Comparison of ENCODE assay signal across 11 cellular contexts in genomic region chr2:235206980-235207579, GRCh38.
DNase-seq lines count a peak whose midpoint lies in the region; ATAC-seq, FAIRE-seq and TF ChIP-seq lines count a peak whose summit lies in the region.
"Had no signal": no experiment of that assay in that cellular context is flagged by ENCODE, and none has a peak within 500 bp of the region (broad histone marks: within the 10 kb centered on the region; RNA-seq: fewer than 3 reads in every experiment).

No MANE protein-coding gene starts in this region.

- BruUV-seq in GM12878 (replicated peaks; lab: Mats Ljungman, UMichigan): no TSS peak

- DNase-seq in GM12878 (ENCODE audit: low read depth, low spot score) (no peak), middle frontal gyrus (ENCODE audit: extremely low spot score, low spot score) (no peak), tibial artery (no peak), GOT3 (lab: John Stamatoyannopoulos, UW) (no peak), osteoblast (ENCODE audit: insufficient read length, low spot score, missing footprints) (no peak)
- DNase-seq: activated CD8-positive, alpha-beta memory T cell treated with anti-CD3 and anti-CD28 coated beads for 24 hours; NCI-H1436; occipital lobe had no signal

- H3K4me1 ChIP-seq in GM12878 (ENCODE audit: control insufficient read depth, insufficient read depth, low read length) (no peaks in the 10 kb centered on the region), tibial artery (no peaks in the 10 kb centered on the region), osteoblast (ENCODE audit: insufficient read depth, low read length) (no peaks in the 10 kb centered on the region)

- RAD21 ChIA-PET in GM12878 (lab: Charles Lee; ENCODE audit: unreplicated experiment): no interaction called here

- TF ChIP-seq POLR2A in GM12878 (IDR thresholded peaks at IDR 0.05; ENCODE audit: low read depth, low read length): no peak

- H3K79me2 ChIP-seq in GM12878 (ENCODE audit: control insufficient read depth, insufficient read depth, low read length): no peaks in the 10 kb centered on the region
- no peaks in the 10 kb centered on the region for H3K79me2 ChIP-seq in osteoblast (ENCODE audit: insufficient read depth, low read length)

- SMC1A ChIA-PET in GM12878 (lab: Charles Lee; ENCODE audit: uncharacterized antibody, unreplicated experiment): no interaction called here

- H3K4me3 ChIP-seq in GM12878 (no peak overlapping the region), tibial artery (no peak overlapping the region), osteoblast (ENCODE audit: insufficient read depth, low read length) (no peak overlapping the region)

- H3K9me3 ChIP-seq in GM12878 (replicated peaks; ENCODE audit: control insufficient read depth, insufficient read depth, low read length): no peaks in the 10 kb centered on the region; the same call in 2 of the 3 replicates
- H3K9me3 ChIP-seq in tibial artery: no peaks in the 10 kb centered on the region
- H3K9me3 ChIP-seq in osteoblast (ENCODE audit: low read depth, low read length): no peaks in the 10 kb centered on the region

- TF ChIP-seq RAD21 in GM12878 (IDR thresholded peaks at IDR 0.05; ENCODE audit: insufficient read depth, low read depth, low read length): no peak

- no peak for TF ChIP-seq EP300 in GM12878 (IDR thresholded peaks at IDR 0.05; ENCODE audit: borderline replicate concordance in 1 of 2, control insufficient read depth in 1 of 2, low read depth in 2 of 2, low read length in 2 of 2)

- H3K27me3 ChIP-seq in GM12878 (replicated peaks in 1 of 2; ENCODE audit: control insufficient read depth in 2 of 2, insufficient read depth in 2 of 2, low read length in 1 of 2) (no peaks in the 10 kb centered on the region), tibial artery (peaks cover 0 to 11% of the 10 kb centered on the region in 2 donors), osteoblast (ENCODE audit: insufficient read depth, low read length) (peaks cover 6% of the 10 kb centered on the region)

- WGBS in GM12878 (ENCODE audit: insufficient coverage, insufficient replicate concordance, low lambda C conversion rate, missing lambda C conversion rate): 26% methylated on average over 5 of the region's 5 CpGs

- POLR2A ChIA-PET in GM12878 (lab: Charles Lee): no interaction called here

- no peak for FAIRE-seq in GM12878 (lab: Jason Lieb, UNC)

- no peak overlapping the region for H3K9ac ChIP-seq in GM12878 (ENCODE audit: control insufficient read depth, insufficient read depth, low read length)

- intact Hi-C loops in GM12878 (cut with micrococcal nuclease; ENCODE audit: unreplicated experiment) (no loop called here), tibial artery (cut with DNase I; ENCODE audit: low total_unique reads) (no loop called here)

- CTCF ChIA-PET in GM12878 (lab: Yijun Ruan, JAX): interaction anchor here (0.5 kb wide), 1 partner anchor 77 kb away, joined by 3 read pairs; no protein-coding TSS in a partner anchor

- in situ Hi-C loops in GM12878 (cut with MboI): no loop called here

- TF ChIP-seq CTCF in GM12878 (IDR thresholded peaks at IDR 0.05 in 2 of 3, conservative IDR thresholded peaks at IDR 0.05 in 1 of 3; ENCODE audit: control insufficient read depth in 2 of 3, extremely low read depth in 1 of 3, insufficient read depth in 1 of 3, low read depth in 3 of 3, low read length in 3 of 3): no peak
- no peak for TF ChIP-seq CTCF in tibial artery (IDR thresholded peaks at IDR 0.05)
- no peak for TF ChIP-seq CTCF in osteoblast (IDR thresholded peaks at IDR 0.05; ENCODE audit: extremely low read depth, low read depth, low read length)

- no peaks in the 10 kb centered on the region for H4K20me1 ChIP-seq in GM12878 (ENCODE audit: control insufficient read depth, insufficient read depth)
- H4K20me1 ChIP-seq in osteoblast (ENCODE audit: insufficient read depth, low read length): no peaks in the 10 kb centered on the region

- no peak overlapping the region for H3K4me2 ChIP-seq in GM12878 (ENCODE audit: control insufficient read depth, insufficient read depth)
- no peak overlapping the region for H3K4me2 ChIP-seq in osteoblast (ENCODE audit: insufficient read depth, low read length)

- no peaks in the 10 kb centered on the region for H3K36me3 ChIP-seq in GM12878 (ENCODE audit: control insufficient read depth in 2 of 2, insufficient read depth in 2 of 2, low read length in 1 of 2)
- H3K36me3 ChIP-seq in tibial artery: no peaks in the 10 kb centered on the region
- H3K36me3 ChIP-seq in osteoblast (ENCODE audit: insufficient read depth, low read length): no peaks in the 10 kb centered on the region

- H2AFZ ChIP-seq in GM12878 (ENCODE audit: control insufficient read depth, low read depth, low read length) (no peak overlapping the region), osteoblast (ENCODE audit: low read length) (no peak overlapping the region)

- no peak overlapping the region for H3K27ac ChIP-seq in GM12878 (ENCODE audit: control insufficient read depth, insufficient read depth)
- H3K27ac ChIP-seq in tibial artery: no peak overlapping the region
- H3K27ac ChIP-seq in osteoblast (ENCODE audit: low read depth, low read length): no peak overlapping the region

- ATAC-seq in GM18873 (IDR thresholded peaks at IDR 0.05; ENCODE audit: low FRiP score, unreplicated experiment) (peak; percentile 80), GM21526 (IDR thresholded peaks at IDR 0.05; ENCODE audit: low FRiP score, unreplicated experiment) (peak; percentile 68), HG03342 (IDR thresholded peaks at IDR 0.05; ENCODE audit: unreplicated experiment) (peak; percentile 57), GM12878 (peak; percentile 37; the same call in 1 of the 3 replicates)

TF ChIP-seq in GM12878, 131 proteins besides CTCF, POLR2A, EP300 and RAD21:
- TF ChIP-seq TCF12 (IDR thresholded peaks at IDR 0.05; ENCODE audit: low read depth, low read length): 0 out of 2 replicates have a peak, but pooled peaks have one; percentile 49
- peak; percentile 26; the same call in 1 of the 2 replicates for TF ChIP-seq RUNX3 (IDR thresholded peaks at IDR 0.05; ENCODE audit: low read length)
- TF ChIP-seq SP1 (IDR thresholded peaks at IDR 0.05; ENCODE audit: low read depth, low read length): no peak
